In genomic region chr1:33641099-33641830, GRCh38 we compare ENCODE assay signal across 9 cellular contexts.
DNase-seq lines count a peak whose midpoint lies in the region; ATAC-seq, FAIRE-seq and TF ChIP-seq lines count a peak whose summit lies in the region.
"Had no signal": no experiment of that assay in that cellular context is flagged by ENCODE, and none has a peak within 500 bp of the region (broad histone marks: within the 10 kb centered on the region; RNA-seq: fewer than 3 reads in every experiment).

No MANE protein-coding gene starts in this region.

- ATAC-seq in pancreas (peak in 3 of 4 donors; percentile 57 to 81 (median 60)), HG03520 (IDR thresholded peaks at IDR 0.05; ENCODE audit: unreplicated experiment) (no peak)
- ATAC-seq: activated CD4-positive, CD25-positive, alpha-beta regulatory T cell treated with anti-CD3 and anti-CD28 coated beads, Interleukin-2, amount 50 U/mL, for 24 hours had no signal

- H3K9me3 ChIP-seq in pancreas = no peaks in the 10 kb centered on the region

- intact Hi-C loops in pancreas (cut with DNase I) = loop anchor here in 1 of 3 donors (10.0 kb wide), 1 partner anchor 954 kb away; no protein-coding TSS in a partner anchor

- 67 to 73% methylated on average over 5 of the region's 5 CpGs for WGBS in pancreas, 2 donors

- FAIRE-seq in pancreas (lab: Jason Lieb, UNC) = no peak

- no peaks in the 10 kb centered on the region for H3K4me1 ChIP-seq in pancreas

- H3K4me3 ChIP-seq in LNCaP clone FGC (ENCODE audit: low read depth, low read length) (no peak overlapping the region), pancreas (no peak overlapping the region)

- H3K36me3 ChIP-seq in pancreas = no peaks in the 10 kb centered on the region

- TF ChIP-seq CTCF in LNCaP clone FGC (IDR thresholded peaks at IDR 0.05; ENCODE audit: control insufficient read depth, extremely low read depth, insufficient read depth) (peak; percentile 67), pancreas (IDR thresholded peaks at IDR 0.05) (peak in 2 of 4 donors; percentile 7 to 19)

- H3K27me3 ChIP-seq in pancreas = no peaks in the 10 kb centered on the region

- no peak overlapping the region for H3K27ac ChIP-seq in pancreas

- DNase-seq in NCI-H2227 (lab: John Stamatoyannopoulos, UW; ENCODE audit: unreplicated experiment) (peak; percentile 43), NCI-H2227 treated with DMSO at 0.1 percent for 48 hours (lab: John Stamatoyannopoulos, UW) (no peak), LNCaP clone FGC (ENCODE audit: low read depth) (no peak), cerebellar cortex (ENCODE audit: low spot score) (peak; percentile 26), pancreas (no peak)
- DNase-seq in NK-92 treated with Interleukin-12 subunit alpha and Interleukin-12 subunit beta, amount 100 ng/mL, for 24 hours (lab: John Stamatoyannopoulos, UW) = no peak
- DNase-seq in activated CD4-positive, alpha-beta T cell treated with anti-CD3 and anti-CD28 coated beads for 4 hours = no peak

Comparison
In these comparisons a context has a peak if more than half of its experiments do, and no peak if none do; other contexts are left out.
1. DNase-seq: peak in NCI-H2227 (single experiment) and cerebellar cortex (single experiment); none in NCI-H2227 treated with DMSO at 0.1 percent for 48 hours (single experiment), LNCaP clone FGC (single experiment), pancreas (0 of 6), NK-92 treated with Interleukin-12 subunit alpha and Interleukin-12 subunit beta, amount 100 ng/mL, for 24 hours (single experiment) and activated CD4-positive, alpha-beta T cell treated with anti-CD3 and anti-CD28 coated beads for 4 hours (0 of 2).